In genomic region chr7:85342781-85343180, GRCh38 we compare ENCODE assay signal across 28 cellular contexts.
"Had no signal": no experiment of that assay in that cellular context is flagged by ENCODE, and none has a peak within 500 bp of the region (broad histone marks: within the 10 kb centered on the region; RNA-seq: fewer than 3 reads in every experiment).

No MANE protein-coding gene starts in this region.

- H3K27me3 ChIP-seq: stomach, suprapubic skin, testis, thyroid gland, tibial artery, tibial nerve, transverse colon, upper lobe of left lung, upper lobe of right lung, uterus, vagina had no signal

- H3K36me3 ChIP-seq: stomach, suprapubic skin, thoracic aorta, thyroid gland, tibial artery, tibial nerve, transverse colon, upper lobe of left lung, upper lobe of right lung, uterus, vagina had no signal

- H3K4me1 Mint-ChIP-seq: stimulated activated effector memory CD8-positive, alpha-beta T cell treated with anti-CD3 and anti-CD28 coated beads, Interleukin-12 subunit alpha, Interleukin-12 subunit beta, amount 100 ng/mL, for 72 hours; stimulated activated naive CD8-positive, alpha-beta T cell treated with anti-CD3 and anti-CD28 coated beads, Interleukin-15, amount 100 ng/mL, for 72 hours had no signal

- FAIRE-seq: urothelium cell line had no signal

- H3K9me3 ChIP-seq: stomach, suprapubic skin, testis, thoracic aorta, thyroid gland, tibial artery, tibial nerve, transverse colon, upper lobe of left lung, upper lobe of right lung, uterus, vagina had no signal

- H3K4me3 Mint-ChIP-seq: stimulated activated effector memory CD8-positive, alpha-beta T cell treated with anti-CD3 and anti-CD28 coated beads, Interleukin-12 subunit alpha, Interleukin-12 subunit beta, amount 100 ng/mL, for 72 hours; stimulated activated naive B cell treated with anti-CD40 and anti-IgM and Interleukin-4, amounts not matched to agents 10 μg/mL and 1 μg/mL and 100 μg/mL, for 72 hours; stimulated activated naive CD8-positive, alpha-beta T cell treated with anti-CD3 and anti-CD28 coated beads, Interleukin-15, amount 100 ng/mL, for 72 hours; stimulated activated naive CD8-positive, alpha-beta T cell treated with anti-CD3 and anti-CD28 coated beads, Interleukin-15, Interleukin-2, amounts not matched to agents 100 ng/mL and 50 ng/mL, for 24 hours; type B pancreatic cell had no signal

- H3K27me3 Mint-ChIP-seq: stimulated activated naive CD8-positive, alpha-beta T cell treated with anti-CD3 and anti-CD28 coated beads, Interleukin-15, amount 100 ng/mL, for 72 hours; stimulated activated naive CD8-positive, alpha-beta T cell treated with anti-CD3 and anti-CD28 coated beads, Interleukin-15, Interleukin-2, amounts not matched to agents 100 ng/mL and 50 ng/mL, for 24 hours; type B pancreatic cell had no signal

- DNase-seq: stimulated activated CD4-positive, alpha-beta T cell treated with anti-CD3 and anti-CD28 coated beads, Interleukin-2, amount 100 ng/mL, for 48 hours; stimulated activated CD4-positive, alpha-beta T cell treated with anti-CD3 and anti-CD28 coated beads, Interleukin-4, amount 100 ng/mL, for 1 hour; stimulated activated CD4-positive, alpha-beta T cell treated with anti-CD3 and anti-CD28 coated beads, Interleukin-4, amount 100 ng/mL, for 24 hours; stimulated activated CD4-positive, alpha-beta T cell treated with anti-CD3 and anti-CD28 coated beads, Interleukin-4, amount 100 ng/mL, for 4 hours; stimulated activated CD8-positive, alpha-beta memory T cell treated with anti-CD3 and anti-CD28 coated beads, Interleukin-4, amount 100 ng/mL, for 48 hours; stimulated activated naive B cell treated with anti-CD40 and anti-IgM and Interleukin-4, amounts not matched to agents 10 μg/mL and 1 μg/mL and 100 μg/mL, for 72 hours; stimulated activated naive CD4-positive, alpha-beta T cell; stimulated activated naive CD4-positive, alpha-beta T cell treated with Interleukin-2 at 50 U/mL for 16 hours; stimulated activated naive CD8-positive, alpha-beta T cell treated with anti-CD3 and anti-CD28 coated beads, Interleukin-15, amount 100 ng/mL, for 72 hours; stimulated activated naive CD8-positive, alpha-beta T cell treated with anti-CD3 and anti-CD28 coated beads, Interleukin-15, Interleukin-2, amounts not matched to agents 100 U/mL and 50 U/mL, for 24 hours; stomach; substantia nigra; testis; thyroid gland; tibial artery; transverse colon; trophoblast cell; upper lobe of left lung; upper lobe of right lung; uterus had no signal

- H3K4me3 ChIP-seq: stomach, suprapubic skin, testis, thoracic aorta, thyroid gland, tibial artery, tibial nerve, transverse colon, upper lobe of left lung, upper lobe of right lung, uterus, vagina had no signal

- H3K4me1 ChIP-seq: stomach, suprapubic skin, testis, thyroid gland, tibial artery, tibial nerve, transverse colon, upper lobe of left lung, upper lobe of right lung, uterus, vagina had no signal

- H3K27ac ChIP-seq: stomach, suprapubic skin, testis, thoracic aorta, thyroid gland, tibial artery, tibial nerve, transverse colon, upper lobe of left lung, upper lobe of right lung, uterus, vagina had no signal

- H3K36me3 Mint-ChIP-seq: stimulated activated effector memory CD8-positive, alpha-beta T cell treated with anti-CD3 and anti-CD28 coated beads, Interleukin-12 subunit alpha, Interleukin-12 subunit beta, amount 100 ng/mL, for 72 hours; stimulated activated naive B cell treated with anti-CD40 and anti-IgM and Interleukin-4, amounts not matched to agents 10 μg/mL and 1 μg/mL and 100 μg/mL, for 72 hours; type B pancreatic cell had no signal

- H3K9me3 Mint-ChIP-seq: stimulated activated naive B cell treated with anti-CD40 and anti-IgM and Interleukin-4, amounts not matched to agents 10 μg/mL and 1 μg/mL and 100 μg/mL, for 72 hours; stimulated activated naive CD8-positive, alpha-beta T cell treated with anti-CD3 and anti-CD28 coated beads, Interleukin-15, amount 100 ng/mL, for 72 hours; type B pancreatic cell had no signal

- ATAC-seq: stimulated activated effector memory CD8-positive, alpha-beta T cell treated with anti-CD3 and anti-CD28 coated beads, Interleukin-12 subunit alpha, Interleukin-12 subunit beta, amount 100 ng/mL, for 72 hours; stimulated activated naive CD8-positive, alpha-beta T cell treated with anti-CD3 and anti-CD28 coated beads, Interleukin-15, amount 100 ng/mL, for 72 hours; stimulated activated naive CD8-positive, alpha-beta T cell treated with anti-CD3 and anti-CD28 coated beads, Interleukin-15, Interleukin-2, amounts not matched to agents 100 U/mL and 50 U/mL, for 24 hours; upper lobe of right lung had no signal

- H3K27ac Mint-ChIP-seq: stimulated activated effector memory CD8-positive, alpha-beta T cell treated with anti-CD3 and anti-CD28 coated beads, Interleukin-12 subunit alpha, Interleukin-12 subunit beta, amount 100 ng/mL, for 72 hours; stimulated activated naive B cell treated with anti-CD40 and anti-IgM and Interleukin-4, amounts not matched to agents 10 μg/mL and 1 μg/mL and 100 μg/mL, for 72 hours; stimulated activated naive CD8-positive, alpha-beta T cell treated with anti-CD3 and anti-CD28 coated beads, Interleukin-15, amount 100 ng/mL, for 72 hours; stimulated activated naive CD8-positive, alpha-beta T cell treated with anti-CD3 and anti-CD28 coated beads, Interleukin-15, Interleukin-2, amounts not matched to agents 100 ng/mL and 50 ng/mL, for 24 hours; type B pancreatic cell had no signal
